8 cellular contexts compared by ENCODE assay signal in genomic region chr7:25529320-25529719, GRCh38.
"Had no signal": no experiment of that assay in that cellular context is flagged by ENCODE, and none has a peak within 500 bp of the region (broad histone marks: within the 10 kb centered on the region; RNA-seq: fewer than 3 reads in every experiment).

No MANE protein-coding gene starts in this region.

- H3K27ac Mint-ChIP-seq: IgD-negative memory B cell had no signal

- H3K27ac ChIP-seq: HL-60, KMS-11 had no signal

- DNase-seq: IMR-90, KBM-7, KG1 had no signal

- H3K4me1 Mint-ChIP-seq: IgD-negative memory B cell had no signal

- ATAC-seq: HepG2, K562 had no signal

- H3K4me3 Mint-ChIP-seq: IgD-negative memory B cell had no signal

- H3K4me2 ChIP-seq: KMS-11 had no signal

- H3K9ac ChIP-seq: KMS-11 had no signal

- H3K4me3 ChIP-seq: K562 had no signal

- H3K36me3 Mint-ChIP-seq: IgD-negative memory B cell had no signal
